Comparison of ENCODE assay signal across 17 cellular contexts in genomic region chr5:55608595-55608994, GRCh38.
A peak's percentile ranks its signal among the peaks of the same experiment; 100 is the strongest.
DNase-seq lines count a peak whose midpoint lies in the region; ATAC-seq, FAIRE-seq and TF ChIP-seq lines count a peak whose summit lies in the region.
"Had no signal": no experiment of that assay in that cellular context is flagged by ENCODE, and none has a peak within 500 bp of the region (broad histone marks: within the 10 kb centered on the region; RNA-seq: fewer than 3 reads in every experiment).

No MANE protein-coding gene starts in this region.

- H4K8ac ChIP-seq in IMR-90 (ENCODE audit: low read depth in 2 of 2, low read length in 2 of 2) (no peak overlapping the region), H1 (ENCODE audit: extremely low read depth, insufficient read depth, low read length) (no peak overlapping the region)

- no peak overlapping the region for H3K4ac ChIP-seq in IMR-90 (ENCODE audit: low read depth, low read length)
- no peak overlapping the region for H3K4ac ChIP-seq in H1 (replicated peaks; ENCODE audit: insufficient read length, low read depth, low read length)

- H3K36me3 Mint-ChIP-seq in stimulated activated naive B cell treated with anti-CD40 and anti-IgM and Interleukin-4, amounts not matched to agents 10 μg/mL and 1 μg/mL and 100 μg/mL, for 72 hours, result no peaks in the 10 kb centered on the region
- H3K36me3 Mint-ChIP-seq: CD8-positive, alpha-beta T cell had no signal

- TF ChIP-seq CTCF in DND-41 (IDR thresholded peaks at IDR 0.05; ENCODE audit: borderline replicate concordance, extremely low read depth, low read length, poor library complexity, severe bottlenecking) (no peak), IMR-90 (conservative IDR thresholded peaks at IDR 0.05; ENCODE audit: low read depth, low read length) (no peak), H1 (IDR thresholded peaks at IDR 0.05; ENCODE audit: control extremely low read depth in 1 of 3, insufficient read depth in 1 of 3, low read depth in 1 of 3, low read length in 3 of 3) (no peak), osteoblast (IDR thresholded peaks at IDR 0.05; ENCODE audit: extremely low read depth, low read depth, low read length) (no peak), kidney (IDR thresholded peaks at IDR 0.05; ENCODE audit: borderline replicate concordance, extremely low read depth, insufficient read depth) (no peak)

- no peaks in the 10 kb centered on the region for H3K4me1 ChIP-seq in DND-41 (ENCODE audit: insufficient read depth, low read length)
- H3K4me1 ChIP-seq in IMR-90 (ENCODE audit: control insufficient read depth, insufficient read depth, low read length), result peaks cover 4% of the 10 kb centered on the region
- peaks cover 0 to 3% (median 1%) of the 10 kb centered on the region in 4 experiments; a peak in 2 of 7 replicates for H3K4me1 ChIP-seq in H1 (replicated peaks in 1 of 4; ENCODE audit: control insufficient read depth in 3 of 4, insufficient read depth in 4 of 4, low read length in 3 of 4)
- peaks cover 16% of the 10 kb centered on the region for H3K4me1 ChIP-seq in osteoblast (ENCODE audit: insufficient read depth, low read length)
- H3K4me1 ChIP-seq in kidney (ENCODE audit: control insufficient read depth in 1 of 2, insufficient read depth in 1 of 2, low read depth in 1 of 2, low read length in 2 of 2), result peaks cover 0 to 5% of the 10 kb centered on the region in 2 donors
- H3K4me1 ChIP-seq: BLaER1 treated with 17β-estradiol and CSF1 and Interleukin-3, amounts not matched to agents 10 nM and 100 nM had no signal

- H3K4me3 ChIP-seq in DND-41 (ENCODE audit: low read depth in 1 of 2, low read length in 2 of 2) (no peak overlapping the region), IMR-90 (ENCODE audit: insufficient read depth, low read depth, low read length) (no peak overlapping the region), H1 (ENCODE audit: extremely low read depth in 1 of 4, insufficient read depth in 2 of 4, low read depth in 3 of 4, low read length in 4 of 4) (no peak overlapping the region), osteoblast (ENCODE audit: insufficient read depth, low read length) (no peak overlapping the region), kidney (ENCODE audit: low read length in 2 of 2) (no peak overlapping the region)
- H3K4me3 ChIP-seq: BLaER1 treated with 17β-estradiol and CSF1 and Interleukin-3, amounts not matched to agents 10 nM and 100 nM; GM23338 had no signal

- peaks cover 2% of the 10 kb centered on the region; the same call in 1 of the 2 replicates for H3K23me2 ChIP-seq in H1 (ENCODE audit: low read depth, low read length)

- dilution Hi-C loops in IMR-90 (cut with HindIII; ENCODE audit: low sequenced_read_pairs, unreplicated experiment), result no loop called here

- no peaks in the 10 kb centered on the region for H3K4me1 Mint-ChIP-seq in stimulated activated naive B cell treated with anti-CD40 and anti-IgM and Interleukin-4, amounts not matched to agents 10 μg/mL and 1 μg/mL and 100 μg/mL, for 72 hours
- H3K4me1 Mint-ChIP-seq: B cell had no signal

- H3K27ac ChIP-seq in DND-41 (ENCODE audit: low read length), result no peak overlapping the region
- H3K27ac ChIP-seq in IMR-90 (ENCODE audit: insufficient read depth, low read length), result no peak overlapping the region
- no peak overlapping the region for H3K27ac ChIP-seq in H1 (ENCODE audit: low read depth, low read length)
- H3K27ac ChIP-seq in osteoblast (ENCODE audit: low read depth, low read length), result no peak overlapping the region
- H3K27ac ChIP-seq in kidney (ENCODE audit: low read depth in 2 of 2, low read length in 2 of 2), result no peak overlapping the region
- H3K27ac ChIP-seq: BLaER1 treated with 17β-estradiol and CSF1 and Interleukin-3, amounts not matched to agents 10 nM and 100 nM had no signal

- POLR2A ChIA-PET in IMR-90 (lab: Charles Lee; ENCODE audit: unreplicated experiment), result no interaction called here
- POLR2A ChIA-PET in H1 (lab: Charles Lee; ENCODE audit: partially characterized antibody), result no interaction called here

- no peak overlapping the region for H2AK9ac ChIP-seq in IMR-90 (replicated peaks; ENCODE audit: low read depth, low read length, poor library complexity)

- no peak overlapping the region for H2BK15ac ChIP-seq in IMR-90 (ENCODE audit: low read depth, low read length)
- no peak overlapping the region for H2BK15ac ChIP-seq in H1 (ENCODE audit: low read length)

- no peak overlapping the region for H2BK5ac ChIP-seq in IMR-90 (ENCODE audit: low read depth, low read length, poor library complexity, severe bottlenecking)
- no peak overlapping the region for H2BK5ac ChIP-seq in H1 (ENCODE audit: low read depth, low read length)

- no peak overlapping the region for H3K23ac ChIP-seq in IMR-90 (ENCODE audit: low read depth, low read length)
- H3K23ac ChIP-seq in H1 (ENCODE audit: insufficient read length), result no peak overlapping the region

- no TSS peak for BruUV-seq in IMR-90 (replicated peaks; lab: Mats Ljungman, UMichigan)

- no CpG with 5 or more reads among the region's 6 CpGs for WGBS in IMR-90 (ENCODE audit: extremely low coverage in 2 of 2, insufficient read length in 1 of 2), 2 experiments
- WGBS in H1 (ENCODE audit: extremely low coverage in 1 of 2, insufficient coverage in 1 of 2, insufficient read length in 1 of 2, insufficient replicate concordance in 2 of 2, low coverage in 1 of 2, low lambda C conversion rate in 2 of 2, missing lambda C conversion rate in 1 of 2), 2 experiments, result 64% methylated on average over 6 of the region's 6 CpGs; no CpG with 5 or more reads in 1 of the 2 experiments

- H4K91ac ChIP-seq in IMR-90 (ENCODE audit: insufficient read depth, low read depth, low read length) (no peak overlapping the region), H1 (replicated peaks; ENCODE audit: insufficient read length, low read length) (no peak overlapping the region)

- H3K9me1 ChIP-seq in IMR-90 (ENCODE audit: insufficient read depth, low read length), result no peaks in the 10 kb centered on the region; the same call in 1 of the 2 replicates

- H3K9ac ChIP-seq in DND-41 (ENCODE audit: low read depth, low read length) (no peak overlapping the region), IMR-90 (ENCODE audit: low read depth, low read length) (no peak overlapping the region), H1 (replicated peaks in 1 of 4; ENCODE audit: extremely low read depth in 1 of 4, low read depth in 3 of 4, low read length in 3 of 4) (no peak overlapping the region), kidney (ENCODE audit: low read length in 2 of 2) (no peak overlapping the region)
- H3K9ac ChIP-seq: BLaER1 treated with 17β-estradiol and CSF1 and Interleukin-3, amounts not matched to agents 10 nM and 100 nM had no signal

- H3K27me3 ChIP-seq in DND-41 (ENCODE audit: insufficient read depth, low read length, poor library complexity) (no peaks in the 10 kb centered on the region), IMR-90 (ENCODE audit: control insufficient read depth, insufficient read depth, low read length) (no peaks in the 10 kb centered on the region), H1 (replicated peaks in 1 of 4; ENCODE audit: control insufficient read depth in 3 of 4, extremely low read depth in 1 of 4, insufficient read depth in 3 of 4, low read length in 3 of 4) (no peaks in the 10 kb centered on the region), osteoblast (ENCODE audit: insufficient read depth, low read length) (no peaks in the 10 kb centered on the region)
- H3K27me3 ChIP-seq: BLaER1 treated with 17β-estradiol and CSF1 and Interleukin-3, amounts not matched to agents 10 nM and 100 nM had no signal

- H3K4me2 ChIP-seq in DND-41 (ENCODE audit: insufficient read depth, low read length) (no peak overlapping the region), IMR-90 (ENCODE audit: low read depth, low read length) (no peak overlapping the region), H1 (ENCODE audit: insufficient read depth in 1 of 2, low read depth in 2 of 2, low read length in 2 of 2) (no peak overlapping the region), osteoblast (ENCODE audit: insufficient read depth, low read length) (no peak overlapping the region)
- H3K4me2 ChIP-seq: BLaER1 treated with 17β-estradiol and CSF1 and Interleukin-3, amounts not matched to agents 10 nM and 100 nM; GM23338 had no signal

- CTCF ChIA-PET in IMR-90 (lab: Yijun Ruan, JAX), result interaction anchor here (0.7 kb wide), 1 partner anchor 32 kb away, joined by 3 read pairs; no protein-coding TSS in a partner anchor
- CTCF ChIA-PET in H1 (lab: Charles Lee; ENCODE audit: partially characterized antibody), result interaction anchor here (0.8 to 1.3 kb wide), 3 partner anchors 33 to 83 kb away, joined by 3 to 4 read pairs (median 4); no protein-coding TSS in a partner anchor

- no peaks in the 10 kb centered on the region for H3K9me3 Mint-ChIP-seq in stimulated activated naive B cell treated with anti-CD40 and anti-IgM and Interleukin-4, amounts not matched to agents 10 μg/mL and 1 μg/mL and 100 μg/mL, for 72 hours
- H3K9me3 Mint-ChIP-seq: CD8-positive, alpha-beta T cell had no signal

- H4K20me1 ChIP-seq in DND-41 (ENCODE audit: insufficient read depth, low read length) (no peaks in the 10 kb centered on the region), IMR-90 (ENCODE audit: insufficient read depth, low read length) (no peaks in the 10 kb centered on the region), H1 (replicated peaks in 1 of 2; ENCODE audit: control insufficient read depth in 1 of 2, insufficient read depth in 2 of 2, low read length in 2 of 2) (no peaks in the 10 kb centered on the region), osteoblast (ENCODE audit: insufficient read depth, low read length) (no peaks in the 10 kb centered on the region)
- H4K20me1 ChIP-seq: BLaER1 treated with 17β-estradiol and CSF1 and Interleukin-3, amounts not matched to agents 10 nM and 100 nM had no signal

- H3K9me3 ChIP-seq in DND-41 (ENCODE audit: insufficient read depth, low read length, severe bottlenecking), result no peaks in the 10 kb centered on the region
- H3K9me3 ChIP-seq in IMR-90 (ENCODE audit: control insufficient read depth, insufficient read depth, low read length), result no peaks in the 10 kb centered on the region
- peaks cover 0 to 8% of the 10 kb centered on the region in 2 experiments; a peak in 2 of 4 replicates for H3K9me3 ChIP-seq in H1 (ENCODE audit: insufficient read depth in 2 of 2, low read depth in 1 of 2, low read length in 1 of 2)
- H3K9me3 ChIP-seq in osteoblast (ENCODE audit: low read depth, low read length), result no peaks in the 10 kb centered on the region
- no peaks in the 10 kb centered on the region for H3K9me3 ChIP-seq in kidney (ENCODE audit: control insufficient read depth in 1 of 2, low read length in 2 of 2)

- intact Hi-C loops in IMR-90 (cut with micrococcal nuclease), result no loop called here
- intact Hi-C loops in kidney (cut with DNase I), result no loop called here

- H2BK120ac ChIP-seq in IMR-90 (ENCODE audit: low read depth, low read length) (no peak overlapping the region), H1 (replicated peaks; ENCODE audit: low read depth, low read length) (no peak overlapping the region)

- ATAC-seq in DND-41 (ENCODE audit: insufficient read depth, low read depth), result peak; percentile 35; the same call in 1 of the 3 replicates
- no peak for ATAC-seq in IMR-90 (ENCODE audit: low read depth)
- ATAC-seq in stimulated activated naive B cell treated with anti-CD40 and anti-IgM and Interleukin-4, amounts not matched to agents 10 μg/mL and 1 μg/mL and 100 μg/mL, for 72 hours (replicated peaks), result no peak
- ATAC-seq: CD8-positive, alpha-beta T cell; GM23338; HepG2 had no signal

- no peak for TF ChIP-seq RAD21 in IMR-90 (IDR thresholded peaks at IDR 0.05; ENCODE audit: low read length)
- no peak for TF ChIP-seq RAD21 in H1 (IDR thresholded peaks at IDR 0.05 in 1 of 2, conservative IDR thresholded peaks at IDR 0.05 in 1 of 2; ENCODE audit: low read depth in 2 of 2, low read length in 2 of 2)

- TF ChIP-seq EP300 in H1 (IDR thresholded peaks at IDR 0.05; ENCODE audit: borderline replicate concordance in 1 of 2, low read depth in 2 of 2, low read length in 2 of 2), result no peak

- H2BK20ac ChIP-seq in IMR-90 (ENCODE audit: low read depth, low read length), result no peak overlapping the region
- no peak overlapping the region for H2BK20ac ChIP-seq in H1 (ENCODE audit: low read length)

- no peak overlapping the region for H3K4me3 Mint-ChIP-seq in stimulated activated naive B cell treated with anti-CD40 and anti-IgM and Interleukin-4, amounts not matched to agents 10 μg/mL and 1 μg/mL and 100 μg/mL, for 72 hours
- H3K4me3 Mint-ChIP-seq: B cell; CD8-positive, alpha-beta T cell; GM23338; H9 had no signal

- DNase-seq in DND-41 (no peak), IMR-90 (no peak), H1 (ENCODE audit: low read depth in 1 of 2, low spot score in 2 of 2) (no peak), osteoblast (ENCODE audit: insufficient read length, low spot score, missing footprints) (peak; percentile 39), kidney (no peak)
- DNase-seq in activated effector memory CD4-positive, alpha-beta T cell treated with Interleukin-2 at 50 U/mL for 16 hours, result no peak
- no peak for DNase-seq in stimulated activated naive B cell treated with anti-CD40 and anti-IgM and Interleukin-4, amounts not matched to agents 10 μg/mL and 1 μg/mL and 100 μg/mL, for 72 hours
- DNase-seq: Calu3; CD8-positive, alpha-beta T cell; GDM1; H9 had no signal

- H2AFZ ChIP-seq in DND-41 (ENCODE audit: low read depth, low read length) (no peak overlapping the region), IMR-90 (replicated peaks; ENCODE audit: low read length, poor library complexity) (no peak overlapping the region), H1 (ENCODE audit: low read length) (no peak overlapping the region), osteoblast (ENCODE audit: low read length) (no peak overlapping the region)

- no peak overlapping the region for H3K27ac Mint-ChIP-seq in stimulated activated naive B cell treated with anti-CD40 and anti-IgM and Interleukin-4, amounts not matched to agents 10 μg/mL and 1 μg/mL and 100 μg/mL, for 72 hours
- H3K27ac Mint-ChIP-seq: B cell; CD8-positive, alpha-beta T cell; GM23338 had no signal

- H3K36me3 ChIP-seq in DND-41 (ENCODE audit: insufficient read depth, low read length) (no peaks in the 10 kb centered on the region), IMR-90 (ENCODE audit: control insufficient read depth, insufficient read depth, low read length) (no peaks in the 10 kb centered on the region), H1 (ENCODE audit: control insufficient read depth in 2 of 4, insufficient read depth in 4 of 4, low read length in 3 of 4) (peaks cover 0 to 6% (median 0%) of the 10 kb centered on the region in 4 experiments; a peak in 1 of 8 replicates), osteoblast (ENCODE audit: insufficient read depth, low read length) (no peaks in the 10 kb centered on the region), kidney (ENCODE audit: control insufficient read depth in 1 of 2, insufficient read depth in 2 of 2, low read length in 2 of 2) (no peaks in the 10 kb centered on the region)
- H3K36me3 ChIP-seq: BLaER1 treated with 17β-estradiol and CSF1 and Interleukin-3, amounts not matched to agents 10 nM and 100 nM had no signal

- H2BK12ac ChIP-seq in H1 (ENCODE audit: low read depth, low read length), result no peak overlapping the region

- no peak overlapping the region for H3K56ac ChIP-seq in IMR-90 (ENCODE audit: extremely low read depth, insufficient read depth, low read length)
- H3K56ac ChIP-seq in H1 (replicated peaks; ENCODE audit: insufficient read length, low read depth, low read length), result peak overlapping the region; percentile 82

- TF ChIP-seq POLR2A in IMR-90 (IDR thresholded peaks at IDR 0.05; ENCODE audit: low read depth, low read length) (no peak), H1 (IDR thresholded peaks at IDR 0.05; ENCODE audit: control extremely low read depth in 1 of 2, low read depth in 2 of 2, low read length in 2 of 2) (no peak)

- in situ Hi-C loops in IMR-90 (cut with MboI; ENCODE audit: low sequenced_read_pairs), result no loop called here

- no peak for FAIRE-seq in H1 (lab: Jason Lieb, UNC)
- no peak for FAIRE-seq in kidney (lab: Jason Lieb, UNC)
- FAIRE-seq: GM12892, GM18507, HepG2 had no signal

- no peak overlapping the region for H3K18ac ChIP-seq in IMR-90 (ENCODE audit: low read depth, low read length)
- H3K18ac ChIP-seq in H1 (ENCODE audit: extremely low read depth, low read length), result no peak overlapping the region

- no peaks in the 10 kb centered on the region for H3K27me3 Mint-ChIP-seq in stimulated activated naive B cell treated with anti-CD40 and anti-IgM and Interleukin-4, amounts not matched to agents 10 μg/mL and 1 μg/mL and 100 μg/mL, for 72 hours
- H3K27me3 Mint-ChIP-seq: B cell had no signal

- H4K5ac ChIP-seq in IMR-90 (ENCODE audit: low read depth, low read length), result no peak overlapping the region
- H4K5ac ChIP-seq in H1 (ENCODE audit: insufficient read length, low read depth, low read length), result no peak overlapping the region

- H3K79me2 ChIP-seq in DND-41 (ENCODE audit: insufficient read depth, low read length) (no peaks in the 10 kb centered on the region), H1 (ENCODE audit: control insufficient read depth in 1 of 2, insufficient read depth in 2 of 2, low read length in 2 of 2) (no peaks in the 10 kb centered on the region), osteoblast (ENCODE audit: insufficient read depth, low read length) (no peaks in the 10 kb centered on the region)

- H3K79me1 ChIP-seq in IMR-90 (ENCODE audit: low read depth in 1 of 2, low read length in 2 of 2) (no peaks in the 10 kb centered on the region), H1 (ENCODE audit: low read depth, low read length) (no peaks in the 10 kb centered on the region)

- H3K14ac ChIP-seq in IMR-90 (replicated peaks; ENCODE audit: low read depth, low read length) (no peak overlapping the region), H1 (ENCODE audit: insufficient read length) (no peak overlapping the region)

- H2AK5ac ChIP-seq in IMR-90 (ENCODE audit: low read depth, low read length), result peak overlapping the region; percentile 76
- H2AK5ac ChIP-seq in H1 (ENCODE audit: low read depth, low read length), result no peak overlapping the region
